8 cellular contexts compared by ENCODE assay signal in the genomic region with DNA sequence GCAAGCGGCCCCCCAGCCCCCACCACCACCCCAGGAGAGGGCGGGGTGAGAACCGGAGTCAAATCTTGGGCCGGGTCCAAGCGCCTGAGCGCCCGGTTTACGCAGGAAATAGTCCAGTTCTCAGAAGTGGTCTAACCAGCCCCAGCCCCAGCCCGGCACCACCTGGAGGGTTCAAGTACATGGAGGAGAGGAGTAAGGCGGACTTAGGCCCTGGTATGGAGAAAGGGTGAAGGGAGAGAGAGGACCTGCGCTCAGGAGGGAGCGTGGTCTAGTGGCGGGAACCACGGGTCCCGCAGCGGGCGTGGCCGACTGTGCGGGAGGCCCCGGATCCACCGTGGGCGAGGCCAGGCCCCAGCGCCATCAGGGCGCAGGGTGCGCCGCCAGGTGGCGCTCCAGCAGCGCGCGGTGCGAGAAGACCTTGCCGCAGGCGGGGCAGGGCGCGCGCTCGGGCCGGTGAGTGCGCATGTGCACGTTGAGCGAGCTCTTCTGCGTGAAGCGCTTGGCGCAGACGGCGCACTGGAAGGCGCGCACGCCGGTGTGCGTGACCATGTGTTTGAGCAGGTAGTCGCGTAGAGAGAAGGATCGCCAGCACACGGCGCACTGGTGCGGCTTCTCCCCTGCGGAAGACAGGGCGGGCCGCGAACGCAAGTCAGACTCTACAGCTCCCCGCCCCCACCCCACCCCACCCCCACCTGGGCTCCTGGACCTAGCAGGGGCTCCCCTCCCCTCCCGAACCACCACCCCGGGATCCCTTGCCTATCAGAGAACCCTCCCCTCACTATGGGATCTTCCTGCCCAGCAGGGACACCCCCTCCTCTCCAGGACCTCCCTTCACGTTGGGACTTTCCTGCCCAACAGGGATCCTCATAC. TPM values are rescaled to one million over a fixed set of nuclear protein-coding genes. Genes with fewer than 3 reads are reported as not detected.
DNase-seq lines count a peak whose midpoint lies in the region; ATAC-seq and TF ChIP-seq lines count a peak whose summit lies in the region.

No MANE protein-coding gene starts in this region.

- H3K9me3 ChIP-seq in Peyer's patch, result no peaks in the 10 kb centered on the region

- TF ChIP-seq CTCF in Peyer's patch (IDR thresholded peaks at IDR 0.05) (peak; percentile 84 to 99 (median 94)), nephron progenitor cell (IDR thresholded peaks at IDR 0.05) (peak; percentile 93)

- peaks cover 50% of the 10 kb centered on the region for H3K4me1 Mint-ChIP-seq in nephron progenitor cell

- in situ Hi-C loops in KBM-7 (cut with MboI; ENCODE audit: low pct_unique_long_range_greater_than_20kb, low sequenced_read_pairs), result no loop called here

- peaks cover 0 to 21% (median 0%) of the 10 kb centered on the region in 3 donors for H3K36me3 ChIP-seq in Peyer's patch

- peak overlapping the region; percentile 75 for H3K27ac Mint-ChIP-seq in nephron progenitor cell

- H3K27me3 ChIP-seq in Peyer's patch, result no peaks in the 10 kb centered on the region

- H3K4me1 ChIP-seq in Peyer's patch, result peaks cover 3 to 45% (median 12%) of the 10 kb centered on the region in 4 donors

- TF ChIP-seq POLR2A in Peyer's patch (IDR thresholded peaks at IDR 0.05), result peak in 1 of 2 donors; percentile 49

- H3K27me3 Mint-ChIP-seq in nephron progenitor cell (ENCODE audit: low read depth, poor library complexity), result peaks cover 3% of the 10 kb centered on the region

- DNase-seq in COLO829 (ENCODE audit: low spot score) (peak; percentile 85), KBM-7 (peak; percentile 85), Peyer's patch (peak; percentile 70 to 94 (median 93)), fibroblast of the conjunctiva (ENCODE audit: low read depth) (peak; percentile 81), nephron progenitor cell (peak; percentile 97)
- peak; percentile 90 for DNase-seq in activated effector memory CD4-positive, alpha-beta T cell treated with Interleukin-2 at 50 U/mL for 16 hours
- DNase-seq in stimulated activated naive CD8-positive, alpha-beta T cell treated with anti-CD3 and anti-CD28 coated beads, Interleukin-15, Interleukin-2, amounts not matched to agents 100 U/mL and 50 U/mL, for 24 hours, result peak; percentile 98

- peak overlapping the region; percentile 83 for H3K4me3 Mint-ChIP-seq in nephron progenitor cell

- peak overlapping the region; percentile 32 to 52 (median 48) for H3K4me3 ChIP-seq in Peyer's patch

- H3K9me3 Mint-ChIP-seq in nephron progenitor cell, result peaks cover 3% of the 10 kb centered on the region

- peaks cover 13% of the 10 kb centered on the region for H3K36me3 Mint-ChIP-seq in nephron progenitor cell (ENCODE audit: low read depth)

- peak; percentile 72 for ATAC-seq in GM21381 (IDR thresholded peaks at IDR 0.05; ENCODE audit: unreplicated experiment)
- peak; percentile 88 for ATAC-seq in stimulated activated naive CD8-positive, alpha-beta T cell treated with anti-CD3 and anti-CD28 coated beads, Interleukin-15, Interleukin-2, amounts not matched to agents 100 U/mL and 50 U/mL, for 24 hours

- peak overlapping the region; percentile 40 to 74 (median 52) for H3K27ac ChIP-seq in Peyer's patch

RNA-seq across cellular contexts. Expression of gene SLC27A5, which starts 2.1 kb away (rescaled TPM):
- total RNA-seq in Peyer's patch, result 1 to 10 TPM in 3 of 4 donors, under 1 TPM in 1; 0.88 to 6.3 (median 2.3) TPM

RNA-seq across cellular contexts. Expression of gene ZBTB45, which starts 5.7 kb away (rescaled TPM):
- 10 to 100 TPM in 3 of 4 donors, 1 to 10 TPM in 1; 7.4 to 21.6 (median 14.3) TPM for total RNA-seq in Peyer's patch

RNA-seq across cellular contexts. Expression of gene TRIM28, which starts 29.9 kb away (rescaled TPM):
- total RNA-seq in Peyer's patch, result 100 to 1,000 TPM; 164 to 281 (median 196) TPM

RNA-seq across cellular contexts. Expression of gene ZNF446, which starts 37.8 kb away (rescaled TPM):
- 10 to 100 TPM; 12.8 to 25.6 (median 19.6) TPM for total RNA-seq in Peyer's patch

RNA-seq across cellular contexts. Expression of gene CHMP2A, which starts 41.0 kb away (rescaled TPM):
- total RNA-seq in Peyer's patch, result 100 to 1,000 TPM in 2 of 4 donors, 10 to 100 TPM in 2; 79.2 to 115 (median 101) TPM

Comparison
In these comparisons a context has a peak if more than half of its experiments do, and no peak if none do; other contexts are left out.
1. Peak in every context shown above with its lines: DNase-seq, ATAC-seq, H3K4me3 ChIP-seq and H3K27ac ChIP-seq.